13 cellular contexts compared by ENCODE assay signal in the genomic region with DNA sequence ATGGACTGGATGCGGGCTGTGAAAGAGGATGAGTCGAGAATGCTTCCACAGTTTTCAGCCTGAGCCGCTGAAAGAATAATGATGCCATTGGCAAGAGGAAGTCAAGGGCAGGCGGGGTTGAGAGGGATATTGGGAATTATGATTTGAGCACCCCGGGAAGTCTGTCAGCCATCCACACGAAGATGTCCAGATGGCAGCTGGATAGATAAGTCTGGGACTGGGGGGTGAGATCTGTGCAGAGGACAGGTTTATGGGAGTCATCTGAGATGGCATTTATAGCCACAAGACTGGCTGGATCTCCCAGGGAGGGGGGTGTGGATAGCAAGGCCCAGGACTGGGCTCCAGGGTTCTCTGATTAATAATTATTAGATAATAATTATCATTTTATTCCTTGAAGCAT. TPM values are rescaled to one million over a fixed set of nuclear protein-coding genes. Genes with fewer than 3 reads are reported as not detected.
DNase-seq lines count a peak whose midpoint lies in the region; ATAC-seq and TF ChIP-seq lines count a peak whose summit lies in the region.
"Had no signal": no experiment of that assay in that cellular context is flagged by ENCODE, and none has a peak within 500 bp of the region (broad histone marks: within the 10 kb centered on the region; RNA-seq: fewer than 3 reads in every experiment).

No MANE protein-coding gene starts in this region.

- H3K9ac ChIP-seq in skeletal muscle satellite cell (ENCODE audit: low read depth, low read length): peak overlapping the region; percentile 21

- peaks cover 0 to under 1% (median 0%) of the 10 kb centered on the region in 3 donors for H3K36me3 Mint-ChIP-seq in CD8-positive, alpha-beta memory T cell
- H3K36me3 Mint-ChIP-seq in CD8-positive, alpha-beta T cell: peaks cover under 1% of the 10 kb centered on the region
- H3K36me3 Mint-ChIP-seq: activated naive CD4-positive, alpha-beta T cell treated with anti-CD3 and anti-CD28 coated beads, Interleukin-2, amount 50 U/mL, for 24 hours; natural killer cell treated with Interleukin-12 subunit alpha and Interleukin-12 subunit beta and Interleukin-15 and Interleukin-18, amount 100 ng/mL, for 72 hours had no signal

- H3K27me3 Mint-ChIP-seq in CD8-positive, alpha-beta memory T cell: peaks cover 0 to 2% of the 10 kb centered on the region in 2 donors
- no peaks in the 10 kb centered on the region for H3K27me3 Mint-ChIP-seq in CD8-positive, alpha-beta T cell (ENCODE audit: low read depth)
- H3K27me3 Mint-ChIP-seq: activated CD4-positive, alpha-beta T cell treated with anti-CD3 and anti-CD28 coated beads, Interleukin-2, amount 10 ng/mL, durations not matched to agents 7 days and 5 days; activated naive CD4-positive, alpha-beta T cell treated with anti-CD3 and anti-CD28 coated beads, Interleukin-2, amount 50 U/mL, for 24 hours; CD4-positive, alpha-beta memory T cell; natural killer cell treated with Interleukin-12 subunit alpha and Interleukin-12 subunit beta and Interleukin-15 and Interleukin-18, amount 100 ng/mL, for 72 hours had no signal

- no peaks in the 10 kb centered on the region for H3K27me3 ChIP-seq in CD8-positive, alpha-beta memory T cell (ENCODE audit: insufficient read depth, low read length, poor library complexity, severe bottlenecking)
- H3K27me3 ChIP-seq in skeletal muscle satellite cell (ENCODE audit: control insufficient read depth, insufficient read depth, low read length): no peaks in the 10 kb centered on the region
- H3K27me3 ChIP-seq in CD8-positive, alpha-beta T cell (ENCODE audit: insufficient read depth, low read length): no peaks in the 10 kb centered on the region

- no peak overlapping the region for H3K27ac Mint-ChIP-seq in CD8-positive, alpha-beta memory T cell
- H3K27ac Mint-ChIP-seq in CD8-positive, alpha-beta T cell: no peak overlapping the region
- H3K27ac Mint-ChIP-seq: activated naive CD4-positive, alpha-beta T cell treated with anti-CD3 and anti-CD28 coated beads, Interleukin-2, amount 50 U/mL, for 24 hours; natural killer cell treated with Interleukin-12 subunit alpha and Interleukin-12 subunit beta and Interleukin-15 and Interleukin-18, amount 100 ng/mL, for 72 hours had no signal

- peaks cover 22% of the 10 kb centered on the region for H3K79me2 ChIP-seq in OCI-LY7 (ENCODE audit: insufficient read depth, low read depth, low read length)

- no peaks in the 10 kb centered on the region for H3K36me3 ChIP-seq in CD8-positive, alpha-beta memory T cell (ENCODE audit: insufficient read depth, low read length)
- H3K36me3 ChIP-seq in OCI-LY7 (ENCODE audit: insufficient read depth, low read length): 0 out of 2 replicates have a peak, but pooled peaks cover 6% of the 10 kb centered on the region
- H3K36me3 ChIP-seq in skeletal muscle satellite cell (ENCODE audit: insufficient read depth, low read length): no peaks in the 10 kb centered on the region
- no peaks in the 10 kb centered on the region for H3K36me3 ChIP-seq in CD8-positive, alpha-beta T cell (ENCODE audit: insufficient read depth, low read length)

- CTCF ChIA-PET in CD8-positive, alpha-beta memory T cell (lab: Charles Lee): interaction anchor here (1.0 to 1.2 kb wide), 3 partner anchors 10 to 124 kb away, joined by 3 to 4 read pairs (median 3); no protein-coding TSS in a partner anchor
- CTCF ChIA-PET in OCI-LY7 (lab: Charles Lee; ENCODE audit: unreplicated experiment): no interaction called here
- CTCF ChIA-PET in CD8-positive, alpha-beta T cell (lab: Charles Lee): interaction anchor here (1.0 to 1.4 kb wide), 2 partner anchors 24 to 120 kb away, joined by 4 read pairs; a partner anchor contains a TSS

- H3K4me2 ChIP-seq in OCI-LY7 (ENCODE audit: low read length) (peak overlapping the region; percentile 75), skeletal muscle satellite cell (ENCODE audit: low read length) (peak overlapping the region; percentile 61)

- H4K20me1 ChIP-seq in OCI-LY7 (ENCODE audit: insufficient read depth, low read length): no peaks in the 10 kb centered on the region

- DNase-seq in CD8-positive, alpha-beta memory T cell: no peak
- DNase-seq in OCI-LY7 (ENCODE audit: low spot score) (no peak), globus pallidus (ENCODE audit: low spot score) (peak; percentile 48), NOMO-1 (lab: John Stamatoyannopoulos, UW; ENCODE audit: unreplicated experiment in 2 of 2) (no peak)
- no peak for DNase-seq in activated effector memory CD4-positive, alpha-beta T cell treated with Interleukin-2 at 50 U/mL for 16 hours
- DNase-seq in CD8-positive, alpha-beta T cell: no peak
- DNase-seq: CD4-positive, alpha-beta memory T cell had no signal

- H3K9me3 ChIP-seq in CD8-positive, alpha-beta memory T cell (ENCODE audit: low read length): no peaks in the 10 kb centered on the region
- H3K9me3 ChIP-seq in OCI-LY7 (ENCODE audit: low read length): no peaks in the 10 kb centered on the region
- H3K9me3 ChIP-seq in skeletal muscle satellite cell (replicated peaks; ENCODE audit: low read length): no peaks in the 10 kb centered on the region
- no peaks in the 10 kb centered on the region for H3K9me3 ChIP-seq in CD8-positive, alpha-beta T cell (ENCODE audit: low read length)

- H2AFZ ChIP-seq in OCI-LY7 (ENCODE audit: low read length): peak overlapping the region; percentile 60

- no TSS peak for BruUV-seq in OCI-LY7 (replicated peaks; lab: Mats Ljungman, UMichigan)

- H3K27ac ChIP-seq in CD8-positive, alpha-beta memory T cell (ENCODE audit: low read depth, low read length): peak overlapping the region; percentile 33
- no peak overlapping the region for H3K27ac ChIP-seq in OCI-LY7 (ENCODE audit: low read depth, low read length, poor library complexity, severe bottlenecking)
- H3K27ac ChIP-seq in CD8-positive, alpha-beta T cell (ENCODE audit: low read depth, low read length): no peak overlapping the region

- no peak overlapping the region for H3K4me3 ChIP-seq in CD8-positive, alpha-beta memory T cell (ENCODE audit: low read length)
- H3K4me3 ChIP-seq in OCI-LY7 (ENCODE audit: low read depth, low read length, poor library complexity, severe bottlenecking): peak overlapping the region; percentile 54
- no peak overlapping the region for H3K4me3 ChIP-seq in skeletal muscle satellite cell (ENCODE audit: low read length)
- H3K4me3 ChIP-seq in CD8-positive, alpha-beta T cell (ENCODE audit: low read depth, low read length): no peak overlapping the region

- H3K9me3 Mint-ChIP-seq in CD8-positive, alpha-beta memory T cell: no peaks in the 10 kb centered on the region
- no peaks in the 10 kb centered on the region for H3K9me3 Mint-ChIP-seq in CD8-positive, alpha-beta T cell
- H3K9me3 Mint-ChIP-seq: activated CD4-positive, alpha-beta T cell treated with anti-CD3 and anti-CD28 coated beads, Interleukin-2, amount 10 ng/mL, durations not matched to agents 7 days and 5 days; activated naive CD4-positive, alpha-beta T cell treated with anti-CD3 and anti-CD28 coated beads, Interleukin-2, amount 50 U/mL, for 24 hours; endodermal cell; natural killer cell treated with Interleukin-12 subunit alpha and Interleukin-12 subunit beta and Interleukin-15 and Interleukin-18, amount 100 ng/mL, for 72 hours had no signal

- peak overlapping the region in 2 of 7 donors; percentile 37 to 58 for H3K4me3 Mint-ChIP-seq in CD8-positive, alpha-beta memory T cell
- no peak overlapping the region for H3K4me3 Mint-ChIP-seq in CD8-positive, alpha-beta T cell
- H3K4me3 Mint-ChIP-seq: activated CD4-positive, alpha-beta T cell treated with anti-CD3 and anti-CD28 coated beads, Interleukin-2, amount 10 ng/mL, durations not matched to agents 7 days and 5 days; CD4-positive, alpha-beta memory T cell; natural killer cell treated with Interleukin-12 subunit alpha and Interleukin-12 subunit beta and Interleukin-15 and Interleukin-18, amount 100 ng/mL, for 72 hours had no signal

- POLR2A ChIA-PET in CD8-positive, alpha-beta memory T cell (lab: Charles Lee): no interaction called here
- POLR2A ChIA-PET in OCI-LY7 (lab: Charles Lee): interaction anchor here (1.6 to 2.0 kb wide), 2 partner anchors 26 to 137 kb away, joined by 5 to 6 read pairs; a partner anchor contains a TSS
- POLR2A ChIA-PET in CD8-positive, alpha-beta T cell (lab: Charles Lee): interaction anchor here (1.5 kb wide), 1 partner anchor 89 kb away, joined by 3 read pairs; no protein-coding TSS in a partner anchor

- intact Hi-C loops in OCI-LY7 (cut with micrococcal nuclease; ENCODE audit: unreplicated experiment): no loop called here
- intact Hi-C loops in CD8-positive, alpha-beta T cell (cut with DNase I, micrococcal nuclease): loop anchor here (10.0 kb wide), 2 partner anchors 496 to 564 kb away; a partner anchor contains a TSS

- H3K9me2 ChIP-seq in OCI-LY7 (ENCODE audit: insufficient read depth, low read length): no peaks in the 10 kb centered on the region

- H3K4me1 Mint-ChIP-seq in CD8-positive, alpha-beta memory T cell: peaks cover 21 to 36% (median 24%) of the 10 kb centered on the region in 3 donors
- H3K4me1 Mint-ChIP-seq in CD8-positive, alpha-beta T cell (ENCODE audit: low read depth): peaks cover 34% of the 10 kb centered on the region

- no peak for ATAC-seq in CD8-positive, alpha-beta T cell
- ATAC-seq in HG02973 (IDR thresholded peaks at IDR 0.05; ENCODE audit: unreplicated experiment): no peak
- ATAC-seq: natural killer cell treated with Interleukin-12 subunit alpha and Interleukin-12 subunit beta and Interleukin-15 and Interleukin-18, amount 100 ng/mL, for 72 hours had no signal

- TF ChIP-seq CTCF in OCI-LY7 (conservative IDR thresholded peaks at IDR 0.05; ENCODE audit: low read length): no peak
- TF ChIP-seq CTCF in CD8-positive, alpha-beta T cell (IDR thresholded peaks at IDR 0.05): no peak

- peaks cover 19% of the 10 kb centered on the region for H3K4me1 ChIP-seq in CD8-positive, alpha-beta memory T cell (ENCODE audit: insufficient read depth, low read length)
- peaks cover 48% of the 10 kb centered on the region for H3K4me1 ChIP-seq in OCI-LY7 (ENCODE audit: insufficient read depth, low read length, poor library complexity, severe bottlenecking)
- peaks cover 30% of the 10 kb centered on the region for H3K4me1 ChIP-seq in skeletal muscle satellite cell (ENCODE audit: control insufficient read depth, insufficient read depth, low read length)
- peaks cover 34% of the 10 kb centered on the region for H3K4me1 ChIP-seq in CD8-positive, alpha-beta T cell (ENCODE audit: insufficient read depth, low read length)

RNA-seq across cellular contexts. Expression of a gene that starts 5.1 kb away (rescaled TPM):
- total RNA-seq in CD8-positive, alpha-beta memory T cell: 100 to 1,000 TPM; 457 to 461 TPM
- 108 TPM for polyA plus RNA-seq in CD8-positive, alpha-beta memory T cell
- 271 and 309 TPM in 2 replicates for total RNA-seq in OCI-LY7 (2014; rRNA removed; shearing (Covaris generic))
- total RNA-seq in OCI-LY7 (2022): 186 and 240 TPM in 2 replicates
- 238 and 240 TPM in 2 replicates for total RNA-seq in skeletal muscle satellite cell (2012; rRNA removed)
- 10 to 100 TPM; 37.0 to 37.7 TPM for total RNA-seq in CD8-positive, alpha-beta T cell

RNA-seq across cellular contexts. Expression of a gene that starts 15.0 kb away (rescaled TPM):
- total RNA-seq in CD8-positive, alpha-beta memory T cell: 10 to 100 TPM; 19.6 to 25.5 TPM
- polyA plus RNA-seq in CD8-positive, alpha-beta memory T cell: 9.2 TPM
- total RNA-seq in OCI-LY7 (2014; rRNA removed; shearing (Covaris generic)): 24.8 and 25.4 TPM in 2 replicates
- total RNA-seq in OCI-LY7 (2022): 14.4 and 14.7 TPM in 2 replicates
- 13.4 and 20.3 TPM in 2 replicates for total RNA-seq in skeletal muscle satellite cell (2012; rRNA removed)
- 1 to 10 TPM; 4.5 to 6.8 TPM for total RNA-seq in CD8-positive, alpha-beta T cell

RNA-seq across cellular contexts. Expression of a gene that starts 25.6 kb away (rescaled TPM):
- 100 to 1,000 TPM; 205 to 213 TPM for total RNA-seq in CD8-positive, alpha-beta memory T cell
- 206 TPM for polyA plus RNA-seq in CD8-positive, alpha-beta memory T cell
- 116 and 120 TPM in 2 replicates for total RNA-seq in OCI-LY7 (2014; rRNA removed; shearing (Covaris generic))
- total RNA-seq in OCI-LY7 (2022): 167 and 201 TPM in 2 replicates
- 8.6 and 9.4 TPM in 2 replicates for total RNA-seq in skeletal muscle satellite cell (2012; rRNA removed)
- 10 to 100 TPM; 54.1 to 63.4 TPM for total RNA-seq in CD8-positive, alpha-beta T cell

RNA-seq across cellular contexts. Expression of a gene that starts 45.1 kb away (rescaled TPM):
- 10 to 100 TPM; 28.3 to 31.5 TPM for total RNA-seq in CD8-positive, alpha-beta memory T cell
- 47.6 TPM for polyA plus RNA-seq in CD8-positive, alpha-beta memory T cell
- total RNA-seq in OCI-LY7 (2014; rRNA removed; shearing (Covaris generic)): 35.7 and 49.0 TPM in 2 replicates
- 40.1 and 40.6 TPM in 2 replicates for total RNA-seq in OCI-LY7 (2022)
- 27.1 and 29.9 TPM in 2 replicates for total RNA-seq in skeletal muscle satellite cell (2012; rRNA removed)
- 10 to 100 TPM; 12.3 to 14.3 TPM for total RNA-seq in CD8-positive, alpha-beta T cell

RNA-seq across cellular contexts. Expression of a gene that starts 45.2 kb away (rescaled TPM):
- total RNA-seq in CD8-positive, alpha-beta memory T cell: 10 to 100 TPM; 75.3 to 78.6 TPM
- polyA plus RNA-seq in CD8-positive, alpha-beta memory T cell: 51.6 TPM
- 54.6 and 81.4 TPM in 2 replicates for total RNA-seq in OCI-LY7 (2014; rRNA removed; shearing (Covaris generic))
- total RNA-seq in OCI-LY7 (2022): 98.4 and 100 TPM in 2 replicates
- total RNA-seq in skeletal muscle satellite cell (2012; rRNA removed): 71.0 and 82.1 TPM in 2 replicates
- total RNA-seq in CD8-positive, alpha-beta T cell: 10 to 100 TPM; 20.1 to 23.6 TPM

Comparison
In these comparisons a context has a peak if more than half of its experiments do, and no peak if none do; other contexts are left out.
1. RNA of a gene that starts 5.1 kb away (total RNA-seq): 457 to 461 TPM in CD8-positive, alpha-beta memory T cell and 186 to 309 TPM in OCI-LY7; 37.0 to 37.7 TPM in CD8-positive, alpha-beta T cell; every median in the first group is over 4 times any median in the second.